1 cellular context compared by ENCODE assay signal in the genomic region with DNA sequence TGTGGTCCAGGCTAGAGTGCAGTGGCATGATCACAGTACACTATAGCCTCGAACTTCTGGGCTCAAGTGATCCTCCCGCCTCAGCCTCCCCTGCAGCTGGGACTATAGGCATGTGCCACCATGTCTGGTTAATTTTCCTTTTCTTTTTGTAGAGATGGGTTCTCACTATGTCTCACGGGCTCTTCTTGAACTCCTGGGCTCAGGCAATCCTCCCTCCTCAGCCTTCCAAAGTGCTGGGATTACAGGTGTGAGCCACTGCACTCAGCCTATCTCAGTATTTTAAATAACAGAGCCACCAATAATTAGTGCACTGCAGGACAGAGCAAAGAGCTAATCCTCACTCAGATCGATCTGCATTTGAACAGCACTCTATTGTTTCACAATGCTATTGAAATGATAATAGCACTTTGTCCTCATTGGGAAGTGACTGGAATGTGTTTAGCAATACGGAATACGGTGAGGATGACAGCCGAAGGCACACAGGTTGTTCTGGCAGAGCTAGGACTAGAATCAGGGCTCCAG.
TF ChIP-seq lines count a peak whose summit lies in the region.

No MANE protein-coding gene starts in this region.

TF ChIP-seq in H1, 55 proteins besides CTCF, POLR2A, EP300 and RAD21 (continued from another document):
- TF ChIP-seq KDM1A (IDR thresholded peaks at IDR 0.05; ENCODE audit: borderline replicate concordance, low read length) (peak; percentile 91), SP4 (IDR thresholded peaks at IDR 0.05; ENCODE audit: low read length) (no peak), HDAC6 (IDR thresholded peaks at IDR 0.05; ENCODE audit: low read depth, low read length) (no peak), SIN3A (conservative IDR thresholded peaks at IDR 0.05 in 1 of 2, IDR thresholded peaks at IDR 0.05 in 1 of 2; ENCODE audit: low read depth in 1 of 2, low read length in 2 of 2) (peak in 1 of 2 experiments; percentile 83; a peak in 2 of 4 replicates), CBX5 (IDR thresholded peaks at IDR 0.05; ENCODE audit: low read depth, low read length) (no peak), CHD1 (IDR thresholded peaks at IDR 0.05; ENCODE audit: low read depth, low read length) (no peak), NANOG (IDR thresholded peaks at IDR 0.05; ENCODE audit: insufficient read depth, low read depth, low read length, poor library complexity, severe bottlenecking) (peak; percentile 93), EZH2 (IDR thresholded peaks at IDR 0.05; ENCODE audit: low read depth, low read length, severe bottlenecking) (no peak), FOSL1 (IDR thresholded peaks at IDR 0.05; ENCODE audit: insufficient read depth, low read depth, low read length) (no peak), GABPA (IDR thresholded peaks at IDR 0.05; ENCODE audit: borderline replicate concordance, insufficient read depth, low read length) (no peak), SIX5 (IDR thresholded peaks at IDR 0.05; ENCODE audit: low read depth, low read length) (no peak), PHF8 (conservative IDR thresholded peaks at IDR 0.05; ENCODE audit: low read depth, low read length) (no peak), RFX5 (IDR thresholded peaks at IDR 0.05; ENCODE audit: borderline replicate concordance, low read depth, low read length) (no peak), MAFK (IDR thresholded peaks at IDR 0.05; ENCODE audit: low read depth, low read length) (no peak), CHD2 (IDR thresholded peaks at IDR 0.05; ENCODE audit: low read length) (no peak), KDM4A (IDR thresholded peaks at IDR 0.05; ENCODE audit: low read depth, low read length, severe bottlenecking) (no peak), CEBPB (IDR thresholded peaks at IDR 0.05; ENCODE audit: low read depth, low read length) (peak; percentile 97), GTF2F1 (IDR thresholded peaks at IDR 0.05; ENCODE audit: borderline replicate concordance, low read depth, low read length) (no peak), EGR1 (IDR thresholded peaks at IDR 0.05; ENCODE audit: borderline replicate concordance, low read depth, low read length) (no peak), TBP (IDR thresholded peaks at IDR 0.05; ENCODE audit: low read depth, low read length) (peak; percentile 51; the same call in 1 of the 2 replicates), TCF12 (IDR thresholded peaks at IDR 0.05; ENCODE audit: low read depth, low read length) (peak; percentile 93), JUN (IDR thresholded peaks at IDR 0.05; ENCODE audit: low read depth, low read length) (0 out of 2 replicates have a peak, but pooled peaks have one; percentile 2), BACH1 (IDR thresholded peaks at IDR 0.05; ENCODE audit: low read length) (no peak), SIRT6 (IDR thresholded peaks at IDR 0.05; ENCODE audit: low read length) (no peak), POLR2AphosphoS5 (IDR thresholded peaks at IDR 0.05; ENCODE audit: low read depth, low read length) (peak; percentile 54; the same call in 1 of the 2 replicates), BCL11A (IDR thresholded peaks at IDR 0.05; ENCODE audit: low read depth in 2 of 2, low read length in 2 of 2) (peak; percentile 34 to 87), SAP30 (IDR thresholded peaks at IDR 0.05; ENCODE audit: insufficient read depth, insufficient replicate concordance, low read length) (no peak), CREB1 (IDR thresholded peaks at IDR 0.05) (no peak), BRCA1 (IDR thresholded peaks at IDR 0.05; ENCODE audit: low read depth, low read length) (no peak; the same call in 1 of the 2 replicates), SUZ12 (IDR thresholded peaks at IDR 0.05; ENCODE audit: low read length) (no peak), CBX8 (IDR thresholded peaks at IDR 0.05; ENCODE audit: borderline replicate concordance, low read depth, low read length) (no peak), CTBP2 (IDR thresholded peaks at IDR 0.05; ENCODE audit: borderline replicate concordance, insufficient read depth, insufficient read length, low read length) (no peak), KDM5A (IDR thresholded peaks at IDR 0.05; ENCODE audit: low read length) (no peak), SP2 (IDR thresholded peaks at IDR 0.05; ENCODE audit: low read length) (no peak), POU5F1 (IDR thresholded peaks at IDR 0.05; ENCODE audit: low read depth, low read length) (peak; percentile 76; the same call in 1 of the 2 replicates), TEAD4 (IDR thresholded peaks at IDR 0.05; ENCODE audit: low read depth, low read length) (peak; percentile 88), TAF7 (optimal IDR thresholded peaks at IDR 0.05; ENCODE audit: borderline replicate concordance, low read depth, low read length) (no peak), RXRA (IDR thresholded peaks at IDR 0.05; ENCODE audit: insufficient read depth, low read depth, low read length) (no peak), YY1 (IDR thresholded peaks at IDR 0.05; ENCODE audit: low read depth, low read length) (no peak), JUND (IDR thresholded peaks at IDR 0.05; ENCODE audit: low read length) (no peak; the same call in 1 of the 2 replicates), NRF1 (IDR thresholded peaks at IDR 0.05; ENCODE audit: low read depth, low read length) (no peak), SRF (IDR thresholded peaks at IDR 0.05; ENCODE audit: low read depth, low read length) (no peak), TAF1 (IDR thresholded peaks at IDR 0.05; ENCODE audit: low read depth, low read length) (peak; percentile 35; the same call in 1 of the 2 replicates)
- TF ChIP-seq, protein P1, sequence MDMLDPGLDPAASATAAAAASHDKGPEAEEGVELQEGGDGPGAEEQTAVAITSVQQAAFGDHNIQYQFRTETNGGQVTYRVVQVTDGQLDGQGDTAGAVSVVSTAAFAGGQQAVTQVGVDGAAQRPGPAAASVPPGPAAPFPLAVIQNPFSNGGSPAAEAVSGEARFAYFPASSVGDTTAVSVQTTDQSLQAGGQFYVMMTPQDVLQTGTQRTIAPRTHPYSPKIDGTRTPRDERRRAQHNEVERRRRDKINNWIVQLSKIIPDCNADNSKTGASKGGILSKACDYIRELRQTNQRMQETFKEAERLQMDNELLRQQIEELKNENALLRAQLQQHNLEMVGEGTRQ (IDR thresholded peaks at IDR 0.05; ENCODE audit: low read length): no peak
- TF ChIP-seq, protein P2, sequence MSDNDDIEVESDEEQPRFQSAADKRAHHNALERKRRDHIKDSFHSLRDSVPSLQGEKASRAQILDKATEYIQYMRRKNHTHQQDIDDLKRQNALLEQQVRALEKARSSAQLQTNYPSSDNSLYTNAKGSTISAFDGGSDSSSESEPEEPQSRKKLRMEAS (IDR thresholded peaks at IDR 0.05): no peak
- TF ChIP-seq, protein P3, sequence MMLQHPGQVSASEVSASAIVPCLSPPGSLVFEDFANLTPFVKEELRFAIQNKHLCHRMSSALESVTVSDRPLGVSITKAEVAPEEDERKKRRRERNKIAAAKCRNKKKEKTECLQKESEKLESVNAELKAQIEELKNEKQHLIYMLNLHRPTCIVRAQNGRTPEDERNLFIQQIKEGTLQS (IDR thresholded peaks at IDR 0.05; ENCODE audit: insufficient read depth, low read depth, low read length): no peak
- TF ChIP-seq, protein P4, sequence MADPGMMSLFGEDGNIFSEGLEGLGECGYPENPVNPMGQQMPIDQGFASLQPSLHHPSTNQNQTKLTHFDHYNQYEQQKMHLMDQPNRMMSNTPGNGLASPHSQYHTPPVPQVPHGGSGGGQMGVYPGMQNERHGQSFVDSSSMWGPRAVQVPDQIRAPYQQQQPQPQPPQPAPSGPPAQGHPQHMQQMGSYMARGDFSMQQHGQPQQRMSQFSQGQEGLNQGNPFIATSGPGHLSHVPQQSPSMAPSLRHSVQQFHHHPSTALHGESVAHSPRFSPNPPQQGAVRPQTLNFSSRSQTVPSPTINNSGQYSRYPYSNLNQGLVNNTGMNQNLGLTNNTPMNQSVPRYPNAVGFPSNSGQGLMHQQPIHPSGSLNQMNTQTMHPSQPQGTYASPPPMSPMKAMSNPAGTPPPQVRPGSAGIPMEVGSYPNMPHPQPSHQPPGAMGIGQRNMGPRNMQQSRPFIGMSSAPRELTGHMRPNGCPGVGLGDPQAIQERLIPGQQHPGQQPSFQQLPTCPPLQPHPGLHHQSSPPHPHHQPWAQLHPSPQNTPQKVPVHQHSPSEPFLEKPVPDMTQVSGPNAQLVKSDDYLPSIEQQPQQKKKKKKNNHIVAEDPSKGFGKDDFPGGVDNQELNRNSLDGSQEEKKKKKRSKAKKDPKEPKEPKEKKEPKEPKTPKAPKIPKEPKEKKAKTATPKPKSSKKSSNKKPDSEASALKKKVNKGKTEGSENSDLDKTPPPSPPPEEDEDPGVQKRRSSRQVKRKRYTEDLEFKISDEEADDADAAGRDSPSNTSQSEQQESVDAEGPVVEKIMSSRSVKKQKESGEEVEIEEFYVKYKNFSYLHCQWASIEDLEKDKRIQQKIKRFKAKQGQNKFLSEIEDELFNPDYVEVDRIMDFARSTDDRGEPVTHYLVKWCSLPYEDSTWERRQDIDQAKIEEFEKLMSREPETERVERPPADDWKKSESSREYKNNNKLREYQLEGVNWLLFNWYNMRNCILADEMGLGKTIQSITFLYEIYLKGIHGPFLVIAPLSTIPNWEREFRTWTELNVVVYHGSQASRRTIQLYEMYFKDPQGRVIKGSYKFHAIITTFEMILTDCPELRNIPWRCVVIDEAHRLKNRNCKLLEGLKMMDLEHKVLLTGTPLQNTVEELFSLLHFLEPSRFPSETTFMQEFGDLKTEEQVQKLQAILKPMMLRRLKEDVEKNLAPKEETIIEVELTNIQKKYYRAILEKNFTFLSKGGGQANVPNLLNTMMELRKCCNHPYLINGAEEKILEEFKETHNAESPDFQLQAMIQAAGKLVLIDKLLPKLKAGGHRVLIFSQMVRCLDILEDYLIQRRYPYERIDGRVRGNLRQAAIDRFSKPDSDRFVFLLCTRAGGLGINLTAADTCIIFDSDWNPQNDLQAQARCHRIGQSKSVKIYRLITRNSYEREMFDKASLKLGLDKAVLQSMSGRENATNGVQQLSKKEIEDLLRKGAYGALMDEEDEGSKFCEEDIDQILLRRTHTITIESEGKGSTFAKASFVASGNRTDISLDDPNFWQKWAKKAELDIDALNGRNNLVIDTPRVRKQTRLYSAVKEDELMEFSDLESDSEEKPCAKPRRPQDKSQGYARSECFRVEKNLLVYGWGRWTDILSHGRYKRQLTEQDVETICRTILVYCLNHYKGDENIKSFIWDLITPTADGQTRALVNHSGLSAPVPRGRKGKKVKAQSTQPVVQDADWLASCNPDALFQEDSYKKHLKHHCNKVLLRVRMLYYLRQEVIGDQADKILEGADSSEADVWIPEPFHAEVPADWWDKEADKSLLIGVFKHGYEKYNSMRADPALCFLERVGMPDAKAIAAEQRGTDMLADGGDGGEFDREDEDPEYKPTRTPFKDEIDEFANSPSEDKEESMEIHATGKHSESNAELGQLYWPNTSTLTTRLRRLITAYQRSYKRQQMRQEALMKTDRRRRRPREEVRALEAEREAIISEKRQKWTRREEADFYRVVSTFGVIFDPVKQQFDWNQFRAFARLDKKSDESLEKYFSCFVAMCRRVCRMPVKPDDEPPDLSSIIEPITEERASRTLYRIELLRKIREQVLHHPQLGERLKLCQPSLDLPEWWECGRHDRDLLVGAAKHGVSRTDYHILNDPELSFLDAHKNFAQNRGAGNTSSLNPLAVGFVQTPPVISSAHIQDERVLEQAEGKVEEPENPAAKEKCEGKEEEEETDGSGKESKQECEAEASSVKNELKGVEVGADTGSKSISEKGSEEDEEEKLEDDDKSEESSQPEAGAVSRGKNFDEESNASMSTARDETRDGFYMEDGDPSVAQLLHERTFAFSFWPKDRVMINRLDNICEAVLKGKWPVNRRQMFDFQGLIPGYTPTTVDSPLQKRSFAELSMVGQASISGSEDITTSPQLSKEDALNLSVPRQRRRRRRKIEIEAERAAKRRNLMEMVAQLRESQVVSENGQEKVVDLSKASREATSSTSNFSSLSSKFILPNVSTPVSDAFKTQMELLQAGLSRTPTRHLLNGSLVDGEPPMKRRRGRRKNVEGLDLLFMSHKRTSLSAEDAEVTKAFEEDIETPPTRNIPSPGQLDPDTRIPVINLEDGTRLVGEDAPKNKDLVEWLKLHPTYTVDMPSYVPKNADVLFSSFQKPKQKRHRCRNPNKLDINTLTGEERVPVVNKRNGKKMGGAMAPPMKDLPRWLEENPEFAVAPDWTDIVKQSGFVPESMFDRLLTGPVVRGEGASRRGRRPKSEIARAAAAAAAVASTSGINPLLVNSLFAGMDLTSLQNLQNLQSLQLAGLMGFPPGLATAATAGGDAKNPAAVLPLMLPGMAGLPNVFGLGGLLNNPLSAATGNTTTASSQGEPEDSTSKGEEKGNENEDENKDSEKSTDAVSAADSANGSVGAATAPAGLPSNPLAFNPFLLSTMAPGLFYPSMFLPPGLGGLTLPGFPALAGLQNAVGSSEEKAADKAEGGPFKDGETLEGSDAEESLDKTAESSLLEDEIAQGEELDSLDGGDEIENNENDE (IDR thresholded peaks at IDR 0.05; ENCODE audit: insufficient replicate concordance, low read length): peak; percentile 71
- TF ChIP-seq, protein P5, sequence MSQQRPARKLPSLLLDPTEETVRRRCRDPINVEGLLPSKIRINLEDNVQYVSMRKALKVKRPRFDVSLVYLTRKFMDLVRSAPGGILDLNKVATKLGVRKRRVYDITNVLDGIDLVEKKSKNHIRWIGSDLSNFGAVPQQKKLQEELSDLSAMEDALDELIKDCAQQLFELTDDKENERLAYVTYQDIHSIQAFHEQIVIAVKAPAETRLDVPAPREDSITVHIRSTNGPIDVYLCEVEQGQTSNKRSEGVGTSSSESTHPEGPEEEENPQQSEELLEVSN (IDR thresholded peaks at IDR 0.05): no peak
- TF ChIP-seq, protein P6, sequence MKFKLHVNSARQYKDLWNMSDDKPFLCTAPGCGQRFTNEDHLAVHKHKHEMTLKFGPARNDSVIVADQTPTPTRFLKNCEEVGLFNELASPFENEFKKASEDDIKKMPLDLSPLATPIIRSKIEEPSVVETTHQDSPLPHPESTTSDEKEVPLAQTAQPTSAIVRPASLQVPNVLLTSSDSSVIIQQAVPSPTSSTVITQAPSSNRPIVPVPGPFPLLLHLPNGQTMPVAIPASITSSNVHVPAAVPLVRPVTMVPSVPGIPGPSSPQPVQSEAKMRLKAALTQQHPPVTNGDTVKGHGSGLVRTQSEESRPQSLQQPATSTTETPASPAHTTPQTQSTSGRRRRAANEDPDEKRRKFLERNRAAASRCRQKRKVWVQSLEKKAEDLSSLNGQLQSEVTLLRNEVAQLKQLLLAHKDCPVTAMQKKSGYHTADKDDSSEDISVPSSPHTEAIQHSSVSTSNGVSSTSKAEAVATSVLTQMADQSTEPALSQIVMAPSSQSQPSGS (IDR thresholded peaks at IDR 0.05; ENCODE audit: low read length): peak; percentile 80; the same call in 1 of the 2 replicates
